Comparison of ENCODE assay signal across 8 cellular contexts in genomic region chr5:125177340-125177739, GRCh38.
"Had no signal": no experiment of that assay in that cellular context is flagged by ENCODE, and none has a peak within 500 bp of the region (broad histone marks: within the 10 kb centered on the region; RNA-seq: fewer than 3 reads in every experiment).

No MANE protein-coding gene starts in this region.

- H3K27ac ChIP-seq: GM23248 had no signal

- H3K4me3 ChIP-seq: GM23248, K562 had no signal

- DNase-seq: GM23248, GOT3, H9, HCEC 1CT, KG1 had no signal

- H2AFZ ChIP-seq: GM23248 had no signal

- ATAC-seq: K562 had no signal

- H3K27ac Mint-ChIP-seq: H9 had no signal

- H3K9ac ChIP-seq: GM23248 had no signal

- H3K4me3 Mint-ChIP-seq: H9 had no signal

- FAIRE-seq: H54, HTR-8/SVneo, K562 had no signal
